Comparison of ENCODE assay signal across 2 cellular contexts in genomic region chr7:66219805-66220204, GRCh38.
TF ChIP-seq lines count a peak whose summit lies in the region.

No MANE protein-coding gene starts in this region.

TF ChIP-seq in liver, 16 proteins besides CTCF, POLR2A, EP300 and RAD21 (continued from another document):
- peak; percentile 22 for TF ChIP-seq REST (IDR thresholded peaks at IDR 0.05)
- TF ChIP-seq EGR1 (IDR thresholded peaks at IDR 0.05; ENCODE audit: low read depth in 2 of 2) = peak in 1 of 2 donors; percentile 18
- peak in 1 of 2 donors; percentile 38 for TF ChIP-seq JUND (IDR thresholded peaks at IDR 0.05)
- no peak for TF ChIP-seq MAX (IDR thresholded peaks at IDR 0.05)
- TF ChIP-seq NR2F2 (IDR thresholded peaks at IDR 0.05) = no peak
- peak; percentile 68 to 71 for TF ChIP-seq HNF4A (conservative IDR thresholded peaks at IDR 0.05)
- peak; percentile 28 for TF ChIP-seq ZBTB33 (IDR thresholded peaks at IDR 0.05)
- TF ChIP-seq HNF4G (IDR thresholded peaks at IDR 0.05) = peak; percentile 27
- no peak for TF ChIP-seq GABPA (IDR thresholded peaks at IDR 0.05 in 1 of 2, conservative IDR thresholded peaks at IDR 0.05 in 1 of 2)
- peak; percentile 18 for TF ChIP-seq YY1 (IDR thresholded peaks at IDR 0.05)
TF ChIP-seq in liver: peak in this region for 8.

TF ChIP-seq in HepG2, 621 proteins besides CTCF, POLR2A, EP300 and RAD21:
- TF ChIP-seq ZUFSP (CRISPR knock-in tag; IDR thresholded peaks at IDR 0.05; ENCODE audit: borderline replicate concordance) = no peak
TF ChIP-seq in HepG2: peak in this region for 0.
